In the genomic region with DNA sequence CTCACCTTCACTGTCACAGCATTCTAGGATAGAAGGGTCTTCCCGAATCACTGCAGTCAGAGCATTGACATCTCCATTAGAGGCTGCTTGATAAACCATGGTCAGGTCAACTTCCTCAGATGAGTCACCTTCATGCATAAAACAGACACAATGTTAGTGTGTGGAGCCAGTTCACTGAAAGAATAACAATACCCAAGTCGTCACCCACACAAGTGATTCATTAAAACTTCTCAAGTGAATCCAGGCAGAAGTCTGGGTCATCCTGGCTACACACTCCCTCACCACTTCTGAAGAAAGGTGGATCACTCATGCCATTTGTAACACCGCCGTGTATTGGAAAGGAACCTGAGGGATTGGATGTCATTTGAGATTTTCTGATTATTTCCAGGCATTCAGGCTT, we compare ENCODE assay signal across 16 cellular contexts. TPM values are rescaled to one million over a fixed set of nuclear protein-coding genes. Genes with fewer than 3 reads are reported as not detected.
DNase-seq lines count a peak whose midpoint lies in the region; ATAC-seq and TF ChIP-seq lines count a peak whose summit lies in the region.
"Had no signal": no experiment of that assay in that cellular context is flagged by ENCODE, and none has a peak within 500 bp of the region (broad histone marks: within the 10 kb centered on the region; RNA-seq: fewer than 3 reads in every experiment).

No MANE protein-coding gene starts in this region.

- H3K36me3 Mint-ChIP-seq in activated naive CD4-positive, alpha-beta T cell treated with anti-CD3 and anti-CD28 coated beads, Interleukin-2, amount 50 U/mL, for 72 hours, result no peaks in the 10 kb centered on the region

- WGBS in thyroid gland, 2 donors, result 40 to 46% methylated on average over 4 of the region's 4 CpGs
- WGBS in gastroesophageal sphincter (ENCODE audit: low coverage in 1 of 2), 2 donors, result 56 to 57% methylated on average over 1 to 4 of the region's 4 CpGs

- H3K27me3 ChIP-seq in RWPE2 (ENCODE audit: insufficient read depth, poor library complexity, severe bottlenecking) (no peaks in the 10 kb centered on the region), thyroid gland (no peaks in the 10 kb centered on the region), gastroesophageal sphincter (no peaks in the 10 kb centered on the region)
- H3K27me3 ChIP-seq: BLaER1 treated with 17β-estradiol and CSF1 and Interleukin-3, amounts not matched to agents 10 nM and 100 nM had no signal

- H3K4me1 ChIP-seq in RWPE2 (ENCODE audit: insufficient read depth, poor library complexity, severe bottlenecking) (no peaks in the 10 kb centered on the region), thyroid gland (peaks cover 0 to 21% of the 10 kb centered on the region in 2 donors), gastroesophageal sphincter (no peaks in the 10 kb centered on the region)

- TF ChIP-seq POLR2A in thyroid gland (IDR thresholded peaks at IDR 0.05), result no peak
- TF ChIP-seq POLR2A in gastroesophageal sphincter (IDR thresholded peaks at IDR 0.05), result no peak

- peaks cover 0 to 3% of the 10 kb centered on the region in 2 donors for H3K9me3 Mint-ChIP-seq in activated naive CD4-positive, alpha-beta T cell treated with anti-CD3 and anti-CD28 coated beads, Interleukin-2, amount 50 U/mL, for 72 hours
- H3K9me3 Mint-ChIP-seq: stimulated activated naive CD8-positive, alpha-beta T cell treated with anti-CD3 and anti-CD28 coated beads, Interleukin-15, Interleukin-2, amounts not matched to agents 100 ng/mL and 50 ng/mL, for 24 hours had no signal

- no peak overlapping the region for H3K27ac ChIP-seq in RWPE2 (ENCODE audit: poor library complexity, severe bottlenecking)
- peak overlapping the region in 1 of 3 donors; percentile 41 for H3K27ac ChIP-seq in thyroid gland
- H3K27ac ChIP-seq in gastroesophageal sphincter, result no peak overlapping the region

- peak; percentile 28 to 67 for ATAC-seq in activated naive CD4-positive, alpha-beta T cell treated with anti-CD3 and anti-CD28 coated beads, Interleukin-2, amount 50 U/mL, for 72 hours
- ATAC-seq in RWPE2 (ENCODE audit: low read depth), result peak; percentile 92
- no peak for ATAC-seq in gastroesophageal sphincter
- ATAC-seq in Right ventricle myocardium inferior, result no peak

- intact Hi-C loops in thyroid gland (cut with DNase I) (no loop called here), Right ventricle myocardium inferior (cut with DNase I) (no loop called here)

- H3K36me3 ChIP-seq in RWPE2 (ENCODE audit: low read depth) (no peaks in the 10 kb centered on the region), thyroid gland (no peaks in the 10 kb centered on the region), gastroesophageal sphincter (no peaks in the 10 kb centered on the region)
- H3K36me3 ChIP-seq: BLaER1 treated with 17β-estradiol and CSF1 and Interleukin-3, amounts not matched to agents 10 nM and 100 nM had no signal

- no peak overlapping the region for H3K4me3 ChIP-seq in RWPE2 (ENCODE audit: severe bottlenecking)
- H3K4me3 ChIP-seq in fibroblast of pulmonary artery (replicated peaks; ENCODE audit: low read depth, low read length), result no peak overlapping the region
- H3K4me3 ChIP-seq in thyroid gland (replicated peaks in 1 of 3), result no peak overlapping the region
- no peak overlapping the region for H3K4me3 ChIP-seq in gastroesophageal sphincter
- H3K4me3 ChIP-seq: BLaER1 treated with 17β-estradiol and CSF1 and Interleukin-3, amounts not matched to agents 10 nM and 100 nM had no signal

- H3K27ac Mint-ChIP-seq in activated naive CD4-positive, alpha-beta T cell treated with anti-CD3 and anti-CD28 coated beads, Interleukin-2, amount 50 U/mL, for 72 hours, result no peak overlapping the region
- H3K27ac Mint-ChIP-seq: stimulated activated naive CD8-positive, alpha-beta T cell treated with anti-CD3 and anti-CD28 coated beads, Interleukin-15, Interleukin-2, amounts not matched to agents 100 ng/mL and 50 ng/mL, for 24 hours had no signal

- no peak for TF ChIP-seq CTCF in RWPE2 (IDR thresholded peaks at IDR 0.05; ENCODE audit: poor library complexity, severe bottlenecking)
- TF ChIP-seq CTCF in fibroblast of pulmonary artery (IDR thresholded peaks at IDR 0.05; ENCODE audit: low read length, missing control alignments), result no peak
- no peak for TF ChIP-seq CTCF in thyroid gland (IDR thresholded peaks at IDR 0.05)
- TF ChIP-seq CTCF in gastroesophageal sphincter (IDR thresholded peaks at IDR 0.05), result no peak

- DNase-seq in activated naive CD4-positive, alpha-beta T cell treated with anti-CD3 and anti-CD28 coated beads, Interleukin-2, amount 50 U/mL, for 72 hours (ENCODE audit: low spot score in 2 of 2), result no peak
- no peak for DNase-seq in activated naive CD4-positive, alpha-beta T cell treated with Interleukin-2 at 50 U/mL for 16 hours
- DNase-seq in RWPE2 (ENCODE audit: low spot score) (no peak), fibroblast of pulmonary artery (ENCODE audit: low read depth) (peak; percentile 92), thyroid gland (peak; percentile 10 to 19), RPMI8226 (no peak), Right ventricle myocardium inferior (ENCODE audit: missing footprints) (no peak)
- DNase-seq: activated gamma-delta T cell treated with Interleukin-2 at 50 U/mL for 16 hours, foreskin melanocyte, KG1, NCI-H69, small intestine had no signal

- no peak for TF ChIP-seq EP300 in gastroesophageal sphincter (IDR thresholded peaks at IDR 0.05)

- H3K9me3 ChIP-seq in RWPE2 (ENCODE audit: severe bottlenecking) (no peaks in the 10 kb centered on the region), thyroid gland (no peaks in the 10 kb centered on the region), gastroesophageal sphincter (no peaks in the 10 kb centered on the region)

RNA-seq across cellular contexts. Expression of gene ANKRD55, which starts 49.6 kb away (rescaled TPM):
- 1 to 10 TPM; 3.7 to 6.4 TPM for total RNA-seq in activated naive CD4-positive, alpha-beta T cell treated with anti-CD3 and anti-CD28 coated beads, Interleukin-2, amount 50 U/mL, for 72 hours
- under 1 TPM in 2 of 4 donors, not detected in 2; 0.22 to 0.94 TPM for total RNA-seq in thyroid gland
- total RNA-seq in gastroesophageal sphincter, result under 1 TPM in 1 of 4 donors, not detected in 3; 0.27 TPM
- not detected for total RNA-seq in Right ventricle myocardium inferior
- total RNA-seq: mesenteric fat pad had no signal

Comparison
In these comparisons a context has a peak if more than half of its experiments do, and no peak if none do; other contexts are left out.
1. ATAC-seq: peak in activated naive CD4-positive, alpha-beta T cell treated with anti-CD3 and anti-CD28 coated beads, Interleukin-2, amount 50 U/mL, for 72 hours (2 of 2) and RWPE2 (single experiment); none in gastroesophageal sphincter (single experiment) and Right ventricle myocardium inferior (single experiment).
2. DNase-seq: peak in fibroblast of pulmonary artery (single experiment) and thyroid gland (2 of 2); none in activated naive CD4-positive, alpha-beta T cell treated with anti-CD3 and anti-CD28 coated beads, Interleukin-2, amount 50 U/mL, for 72 hours (0 of 2), activated naive CD4-positive, alpha-beta T cell treated with Interleukin-2 at 50 U/mL for 16 hours (single experiment), RWPE2 (single experiment), RPMI8226 (single experiment) and Right ventricle myocardium inferior (single experiment).